Comparison of ENCODE assay signal across 8 cellular contexts in the genomic region with DNA sequence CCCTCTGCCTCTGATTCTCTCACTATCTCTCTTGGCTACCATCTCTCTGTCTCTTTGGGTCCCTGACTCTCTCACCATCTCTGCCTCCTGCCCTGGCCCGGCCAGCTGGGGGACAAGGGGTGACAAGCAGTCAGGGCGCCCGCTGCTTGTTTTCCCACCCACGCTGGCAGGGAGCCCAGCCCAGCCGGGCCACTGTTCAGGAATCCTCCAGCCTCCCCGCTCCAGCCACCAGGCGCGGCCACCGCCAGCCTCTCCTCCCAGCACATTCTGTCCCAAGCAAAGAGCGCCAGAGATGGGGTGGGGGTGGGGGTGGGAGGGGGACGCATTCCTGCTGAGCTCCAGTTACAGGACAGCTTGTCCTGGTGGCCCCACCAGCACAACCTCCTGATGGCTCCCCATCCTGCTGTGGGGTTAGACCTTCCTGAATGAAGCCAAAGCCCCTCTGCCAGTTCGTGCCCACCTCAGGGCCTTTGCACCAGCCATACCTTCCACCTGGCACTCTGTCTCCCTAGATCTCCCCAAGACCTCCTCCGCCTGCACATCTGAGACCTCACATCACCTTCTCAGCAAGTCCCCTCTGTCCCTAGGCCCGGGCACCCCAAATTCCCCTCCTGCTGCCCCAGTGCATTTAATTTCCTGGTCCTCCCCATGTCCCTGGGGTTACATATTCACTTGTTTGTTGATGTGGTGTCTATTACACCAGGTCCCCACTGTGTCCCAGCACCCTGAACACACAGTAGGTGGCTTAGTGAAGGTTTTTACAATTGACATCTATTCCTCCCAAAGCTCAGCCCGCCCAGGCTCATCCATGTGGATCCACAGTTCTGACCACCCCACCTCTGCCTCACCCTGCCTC. TPM values are rescaled to one million over a fixed set of nuclear protein-coding genes. Genes with fewer than 3 reads are reported as not detected.
DNase-seq lines count a peak whose midpoint lies in the region; ATAC-seq and TF ChIP-seq lines count a peak whose summit lies in the region.

No MANE protein-coding gene starts in this region.

- CTCF ChIA-PET in PC-3 (lab: Charles Lee): no interaction called here

- no peaks in the 10 kb centered on the region for H3K36me3 ChIP-seq in PC-3 (ENCODE audit: low read depth, low read length)
- H3K36me3 ChIP-seq in esophagus squamous epithelium: peaks cover 0 to 4% (median 0%) of the 10 kb centered on the region in 3 donors
- peaks cover 3% of the 10 kb centered on the region for H3K36me3 ChIP-seq in neutrophil

- H3K4me3 ChIP-seq in PC-3 (ENCODE audit: low read length) (no peak overlapping the region), esophagus squamous epithelium (peak overlapping the region in 1 of 4 donors; percentile 6), neutrophil (ENCODE audit: low read depth in 1 of 2, low read length in 1 of 2) (no peak overlapping the region)

- H3K9ac ChIP-seq in PC-3 (ENCODE audit: low read length): no peak overlapping the region

- H3K9me3 ChIP-seq in PC-3 (ENCODE audit: low read length) (no peaks in the 10 kb centered on the region), esophagus squamous epithelium (no peaks in the 10 kb centered on the region), neutrophil (no peaks in the 10 kb centered on the region)

- no peaks in the 10 kb centered on the region for H4K20me1 ChIP-seq in PC-3 (ENCODE audit: low read length)

- no peak overlapping the region for H3K27ac ChIP-seq in PC-3 (ENCODE audit: low read length)
- H3K27ac ChIP-seq in esophagus squamous epithelium: peak overlapping the region; percentile 75 to 95 (median 91)
- H3K27ac ChIP-seq in neutrophil: peak overlapping the region; percentile 78

- WGBS in esophagus squamous epithelium, 2 donors: 32 to 40% methylated on average over 11 to 14 of the region's 15 CpGs

- no TSS peak for BruUV-seq in PC-3 (replicated peaks; lab: Mats Ljungman, UMichigan)

- TF ChIP-seq CTCF in PC-3 (conservative IDR thresholded peaks at IDR 0.05; ENCODE audit: low read depth, low read length) (no peak), esophagus squamous epithelium (IDR thresholded peaks at IDR 0.05) (peak in 1 of 6 experiments; percentile 7), neutrophil (IDR thresholded peaks at IDR 0.05) (no peak)

- H3K4me2 ChIP-seq in PC-3 (ENCODE audit: low read length): no peak overlapping the region

- no peaks in the 10 kb centered on the region for H3F3A ChIP-seq in PC-3 (ENCODE audit: low read length, unreplicated experiment)

- peaks cover 12% of the 10 kb centered on the region for H3K4me1 ChIP-seq in PC-3 (ENCODE audit: insufficient read depth, low read length)
- H3K4me1 ChIP-seq in esophagus squamous epithelium: peaks cover 23 to 91% (median 72%) of the 10 kb centered on the region in 3 donors
- peaks cover 37 to 44% of the 10 kb centered on the region in 2 experiments for H3K4me1 ChIP-seq in neutrophil (ENCODE audit: control insufficient read depth in 1 of 2, insufficient read depth in 1 of 2, low read depth in 1 of 2, low read length in 1 of 2)

- peak overlapping the region; percentile 75; the same call in 1 of the 2 replicates for H2AFZ ChIP-seq in PC-3 (ENCODE audit: low read length)

- H3K79me2 ChIP-seq in PC-3 (ENCODE audit: low read length): no peaks in the 10 kb centered on the region

- H3K27me3 ChIP-seq in PC-3 (ENCODE audit: low read length): no peaks in the 10 kb centered on the region
- no peaks in the 10 kb centered on the region for H3K27me3 ChIP-seq in esophagus squamous epithelium
- no peaks in the 10 kb centered on the region for H3K27me3 ChIP-seq in neutrophil

- POLR2A ChIA-PET in PC-3 (lab: Charles Lee; ENCODE audit: unreplicated experiment): interaction anchor here (0.6 kb wide), 1 partner anchor 9 kb away, joined by 3 read pairs; no protein-coding TSS in a partner anchor

- DNase-seq in AG20443 (ENCODE audit: low spot score) (peak; percentile 78), PC-3 (no peak), esophagus squamous epithelium (lab: John Stamatoyannopoulos, UW) (no peak), NCI-H2227 treated with DMSO at 0.1 percent for 48 hours (lab: John Stamatoyannopoulos, UW) (no peak), NCI-H2196 treated with DMSO at 0.1 percent for 48 hours (lab: John Stamatoyannopoulos, UW; ENCODE audit: unreplicated experiment) (no peak), DMS153 (lab: John Stamatoyannopoulos, UW) (no peak)

- no peak for TF ChIP-seq POLR2A in esophagus squamous epithelium (IDR thresholded peaks at IDR 0.05)

- H3K9me2 ChIP-seq in PC-3 (replicated peaks; ENCODE audit: low read length): no peaks in the 10 kb centered on the region

- ATAC-seq in PC-3 (no peak), HG02798 (IDR thresholded peaks at IDR 0.05; ENCODE audit: poor library complexity, unreplicated experiment) (no peak)

- intact Hi-C loops in PC-3 (cut with micrococcal nuclease) (no loop called here), esophagus squamous epithelium (cut with DNase I) (no loop called here)

RNA-seq across cellular contexts. Expression of gene ARRDC2, which starts 12.5 kb away (rescaled TPM):
- total RNA-seq in PC-3 (2014; rRNA removed) (27.7 and 38.5 TPM in 2 replicates), esophagus squamous epithelium (10 to 100 TPM; 12.4 to 37.2 (median 15.4) TPM)

RNA-seq across cellular contexts. Expression of gene KCNN1, which starts 53.5 kb away (rescaled TPM):
- total RNA-seq in PC-3 (2014; rRNA removed) (not detected in 2 replicates), esophagus squamous epithelium (1 to 10 TPM in 1 of 4 donors, under 1 TPM in 1, not detected in 2; 0.22 to 3.1 TPM)
